Comparison of ENCODE assay signal across 2 cellular contexts in genomic region chr15:62110000-62110851, GRCh38.
TF ChIP-seq lines count a peak whose summit lies in the region.

No MANE protein-coding gene starts in this region.

TF ChIP-seq in HCT116, 20 proteins besides CTCF, POLR2A, EP300 and RAD21:
- TF ChIP-seq FOSL1 (IDR thresholded peaks at IDR 0.05; ENCODE audit: low read depth) (peak; percentile 74), SP1 (IDR thresholded peaks at IDR 0.05; ENCODE audit: low read depth) (peak; percentile 35; the same call in 1 of the 2 replicates), JUND (IDR thresholded peaks at IDR 0.05) (peak; percentile 49), TCF7L2 (IDR thresholded peaks at IDR 0.05; ENCODE audit: borderline replicate concordance, extremely low read depth, insufficient read depth, insufficient read length) (no peak), CEBPB (IDR thresholded peaks at IDR 0.05; ENCODE audit: low read depth) (no peak), ATF3 (IDR thresholded peaks at IDR 0.05) (no peak), ZNF274 (IDR thresholded peaks at IDR 0.05; ENCODE audit: low read depth, low read length) (no peak), SRF (IDR thresholded peaks at IDR 0.05; ENCODE audit: low read depth) (0 out of 2 replicates have a peak, but pooled peaks have one; percentile 17), EGR1 (IDR thresholded peaks at IDR 0.05; ENCODE audit: low read depth) (no peak), MAX (IDR thresholded peaks at IDR 0.05) (no peak), REST (IDR thresholded peaks at IDR 0.05; ENCODE audit: low read depth) (no peak)

TF ChIP-seq in GM23338, 12 proteins besides CTCF, POLR2A, EP300 and RAD21:
- TF ChIP-seq REST (IDR thresholded peaks at IDR 0.05; ENCODE audit: unreplicated experiment), result no peak
- no peak for TF ChIP-seq ETS1 (IDR thresholded peaks at IDR 0.05)
- TF ChIP-seq ZNF114 (CRISPR knock-in tag; IDR thresholded peaks at IDR 0.05), result no peak
- TF ChIP-seq STAT1 (IDR thresholded peaks at IDR 0.05; ENCODE audit: unreplicated experiment), result no peak
- no peak for TF ChIP-seq ZNF462 (CRISPR knock-in tag; IDR thresholded peaks at IDR 0.05)
- no peak for TF ChIP-seq NANOG (IDR thresholded peaks at IDR 0.05; ENCODE audit: borderline replicate concordance)
TF ChIP-seq in GM23338: peak in this region for 0.
